Comparison of ENCODE assay signal across 8 cellular contexts in genomic region chr7:106009511-106010226, GRCh38. TPM values are rescaled to one million over a fixed set of nuclear protein-coding genes. Genes with fewer than 3 reads are reported as not detected.
DNase-seq lines count a peak whose midpoint lies in the region; ATAC-seq and TF ChIP-seq lines count a peak whose summit lies in the region.

No MANE protein-coding gene starts in this region.

- no peak overlapping the region for H3K4me3 ChIP-seq in GM06990 (replicated peaks; ENCODE audit: low read depth, low read length)
- peak overlapping the region; percentile 20 for H3K4me3 ChIP-seq in coronary artery
- H3K4me3 ChIP-seq in left lung = no peak overlapping the region

- peak; percentile 77 for DNase-seq in GM06990 (ENCODE audit: extremely low read depth, insufficient read length)
- DNase-seq in NCI-H2196 (lab: John Stamatoyannopoulos, UW; ENCODE audit: unreplicated experiment) = peak; percentile 67
- peak; percentile 78 for DNase-seq in activated CD4-positive, alpha-beta T cell treated with anti-CD3 and anti-CD28 coated beads, Interleukin-2, amount 50 U/mL, for 1 hour
- DNase-seq in coronary artery (ENCODE audit: low spot score) = peak; percentile 83
- peak; percentile 90 to 95 for DNase-seq in left lung
- DNase-seq in stimulated activated CD4-positive, alpha-beta T cell treated with anti-CD3 and anti-CD28 coated beads, Interleukin-2, amount 100 ng/mL, for 48 hours = peak; percentile 78 to 86

- ATAC-seq in HG02763 (IDR thresholded peaks at IDR 0.05; ENCODE audit: unreplicated experiment) = peak; percentile 84
- ATAC-seq in left lung = peak; percentile 100
- no peak for ATAC-seq in HG03460 (IDR thresholded peaks at IDR 0.05; ENCODE audit: unreplicated experiment)

- H3K36me3 ChIP-seq in GM06990 (ENCODE audit: control insufficient read depth, insufficient read depth, low read length) = no peaks in the 10 kb centered on the region
- no peaks in the 10 kb centered on the region for H3K36me3 ChIP-seq in left lung

- intact Hi-C loops in left lung (cut with DNase I) = no loop called here

- TF ChIP-seq CTCF in GM06990 (IDR thresholded peaks at IDR 0.05; ENCODE audit: insufficient read depth, low read length, poor library complexity, severe bottlenecking) (peak; percentile 88), coronary artery (IDR thresholded peaks at IDR 0.05) (peak; percentile 96), left lung (IDR thresholded peaks at IDR 0.05) (peak; percentile 97)

- peaks cover 5 to 6% of the 10 kb centered on the region in 2 donors for H3K4me1 ChIP-seq in left lung

- H3K27me3 ChIP-seq in GM06990 (replicated peaks; ENCODE audit: control insufficient read depth, insufficient read depth, low read length) (no peaks in the 10 kb centered on the region; the same call in 1 of the 2 replicates), left lung (no peaks in the 10 kb centered on the region)

- peak overlapping the region; percentile 1 to 9 for H3K27ac ChIP-seq in coronary artery
- peak overlapping the region in 1 of 2 donors; percentile 22 for H3K27ac ChIP-seq in left lung

- peaks cover 0 to 4% of the 10 kb centered on the region in 2 donors for H3K9me3 ChIP-seq in left lung

RNA-seq across cellular contexts. Expression of gene CDHR3, which starts 46.6 kb away (rescaled TPM):
- 10 to 100 TPM in 1 of 2 donors, 1 to 10 TPM in 1; 2.8 to 15.1 TPM for total RNA-seq in left lung
